ENCODE assay signal across 30 cellular contexts in the genomic region with DNA sequence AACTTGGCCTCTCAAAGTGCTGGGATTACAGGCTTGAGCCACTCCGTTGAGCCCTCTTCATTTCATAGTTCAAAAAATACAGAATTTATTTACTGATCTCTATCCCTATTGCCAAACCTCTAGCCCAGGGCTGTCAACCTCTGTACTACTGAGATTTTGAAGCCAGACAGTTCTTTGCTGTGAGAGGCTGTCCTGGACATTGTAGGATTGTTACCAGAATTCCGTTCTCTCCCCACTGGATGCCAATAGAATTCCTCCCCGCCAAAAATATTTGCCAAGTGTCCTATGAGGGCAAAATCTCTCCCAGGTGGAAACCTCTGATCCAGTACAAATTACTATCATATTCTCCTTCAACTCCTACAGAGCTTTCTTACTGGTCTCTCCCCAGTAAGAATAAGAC. TPM values are rescaled to one million over a fixed set of nuclear protein-coding genes. Genes with fewer than 3 reads are reported as not detected.
"Had no signal": no experiment of that assay in that cellular context is flagged by ENCODE, and none has a peak within 500 bp of the region (broad histone marks: within the 10 kb centered on the region; RNA-seq: fewer than 3 reads in every experiment).

No MANE protein-coding gene starts in this region.

- H3K4me3 Mint-ChIP-seq: immature natural killer cell; mesothelial cell of epicardium; naive B cell; natural killer cell; nephron progenitor cell; neural progenitor cell; stimulated activated effector memory CD8-positive, alpha-beta T cell treated with anti-CD3 and anti-CD28 coated beads, Interleukin-12 subunit alpha, Interleukin-12 subunit beta, amount 100 ng/mL, for 72 hours; stimulated activated naive CD8-positive, alpha-beta T cell treated with anti-CD3 and anti-CD28 coated beads, Interleukin-15, Interleukin-2, amounts not matched to agents 100 ng/mL and 50 ng/mL, for 24 hours; type B pancreatic cell had no signal

- H3K9ac ChIP-seq: neural progenitor cell, parathyroid adenoma had no signal

- H3K27me3 Mint-ChIP-seq: naive B cell; progenitor cell of endocrine pancreas; stimulated activated naive CD8-positive, alpha-beta T cell treated with anti-CD3 and anti-CD28 coated beads, Interleukin-15, Interleukin-2, amounts not matched to agents 100 ng/mL and 50 ng/mL, for 24 hours had no signal

- DNase-seq: heart left ventricle; hypothalamus; immature natural killer cell; kidney; left colon; left ventricle myocardium inferior; mesendoderm; naive B cell; natural killer cell; nephron progenitor cell; occipital lobe; right lobe of liver; small intestine; spleen; stimulated activated CD4-positive, alpha-beta T cell treated with anti-CD3 and anti-CD28 coated beads, Interleukin-4, amount 100 ng/mL, for 24 hours; stimulated activated naive CD4-positive, alpha-beta T cell; substantia nigra; thyroid gland; uterus had no signal

- H2AFZ ChIP-seq: neural progenitor cell, parathyroid adenoma had no signal

- H3K4me3 ChIP-seq: heart left ventricle, left ventricle myocardium inferior, lung, neural progenitor cell, right atrium auricular region, right lobe of liver, spleen, thyroid gland, uterus had no signal

- H3K79me2 ChIP-seq: parathyroid adenoma had no signal

- ATAC-seq: heart left ventricle; left colon; natural killer cell; right lobe of liver; stimulated activated effector memory CD8-positive, alpha-beta T cell treated with anti-CD3 and anti-CD28 coated beads, Interleukin-12 subunit alpha, Interleukin-12 subunit beta, amount 100 ng/mL, for 72 hours had no signal

- H3K9me3 ChIP-seq: heart left ventricle, left ventricle myocardium inferior, neutrophil, right atrium auricular region, right lobe of liver, spleen, thyroid gland, uterus had no signal

- H3K4me1 ChIP-seq: neural progenitor cell, parathyroid adenoma, right atrium auricular region, right lobe of liver, uterus had no signal

- H3K36me3 ChIP-seq: heart left ventricle, left ventricle myocardium inferior, neural progenitor cell, neutrophil, right atrium auricular region, right lobe of liver, spleen, thyroid gland, uterus had no signal

- H3K36me3 Mint-ChIP-seq: immature natural killer cell; naive B cell; natural killer cell; neural progenitor cell; stimulated activated effector memory CD8-positive, alpha-beta T cell treated with anti-CD3 and anti-CD28 coated beads, Interleukin-12 subunit alpha, Interleukin-12 subunit beta, amount 100 ng/mL, for 72 hours; type B pancreatic cell had no signal

- H3K27ac Mint-ChIP-seq: immature natural killer cell; mesothelial cell of epicardium; naive B cell; natural killer cell; nephron progenitor cell; neural progenitor cell; progenitor cell of endocrine pancreas; stimulated activated effector memory CD8-positive, alpha-beta T cell treated with anti-CD3 and anti-CD28 coated beads, Interleukin-12 subunit alpha, Interleukin-12 subunit beta, amount 100 ng/mL, for 72 hours; stimulated activated naive CD8-positive, alpha-beta T cell treated with anti-CD3 and anti-CD28 coated beads, Interleukin-15, Interleukin-2, amounts not matched to agents 100 ng/mL and 50 ng/mL, for 24 hours; type B pancreatic cell had no signal

- H3K4me1 Mint-ChIP-seq: immature natural killer cell; naive B cell; natural killer cell; neural progenitor cell; stimulated activated effector memory CD8-positive, alpha-beta T cell treated with anti-CD3 and anti-CD28 coated beads, Interleukin-12 subunit alpha, Interleukin-12 subunit beta, amount 100 ng/mL, for 72 hours had no signal

- H3K27ac ChIP-seq: heart left ventricle, left ventricle myocardium inferior, neural progenitor cell, neutrophil, parathyroid adenoma, right atrium auricular region, right lobe of liver, spleen, thyroid gland, uterus had no signal

- H3K27me3 ChIP-seq: heart left ventricle, neural progenitor cell, neutrophil, right atrium auricular region, right lobe of liver, spleen, thyroid gland, uterus had no signal

- H3K9me3 Mint-ChIP-seq: mesothelial cell of epicardium; neural progenitor cell; stimulated activated effector memory CD8-positive, alpha-beta T cell treated with anti-CD3 and anti-CD28 coated beads, Interleukin-12 subunit alpha, Interleukin-12 subunit beta, amount 100 ng/mL, for 72 hours; stimulated activated naive CD8-positive, alpha-beta T cell treated with anti-CD3 and anti-CD28 coated beads, Interleukin-15, Interleukin-2, amounts not matched to agents 100 ng/mL and 50 ng/mL, for 24 hours had no signal

- H3K4me2 ChIP-seq: neural progenitor cell had no signal

RNA-seq across cellular contexts. Expression of gene ADAMTS9, which starts 29.6 kb away (rescaled TPM):
- total RNA-seq: mononuclear cell, natural killer cell had no signal
- polyA plus RNA-seq: immature natural killer cell had no signal
